In the genomic region with DNA sequence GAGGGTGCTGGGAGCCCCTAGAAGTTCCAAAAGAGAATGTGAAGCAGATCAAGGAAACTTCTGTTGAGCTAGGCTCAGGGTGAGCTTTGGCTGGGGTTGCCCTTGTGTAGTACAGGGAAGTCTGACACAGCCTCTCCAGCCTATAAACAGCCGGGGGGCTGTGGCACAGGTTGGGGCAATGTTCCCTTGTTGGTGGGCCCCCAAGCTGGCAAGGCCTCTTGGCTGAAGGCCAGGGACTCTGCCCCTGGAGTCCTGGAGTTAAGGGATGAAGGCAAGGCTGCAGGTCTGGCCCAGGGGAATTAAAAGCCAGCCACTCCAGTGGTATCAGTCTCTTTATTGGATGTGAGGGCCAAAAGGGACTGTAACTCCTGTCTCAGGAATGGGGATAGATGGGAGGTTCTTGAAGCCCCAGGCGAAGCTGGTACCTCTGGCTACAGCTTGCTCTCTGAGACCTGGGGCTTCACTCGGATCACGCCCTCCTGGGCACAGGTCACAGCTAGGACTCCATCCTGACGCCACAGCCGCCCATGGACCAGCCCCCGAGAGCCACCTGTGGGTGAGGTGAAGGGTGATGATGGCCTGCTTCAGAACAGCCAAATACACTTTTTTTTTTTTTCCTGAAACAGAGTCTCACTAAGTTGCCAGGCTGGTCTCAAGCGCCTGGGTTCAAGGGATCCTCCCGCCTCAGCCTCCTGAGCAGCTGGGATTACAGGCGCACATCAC, we compare ENCODE assay signal across 22 cellular contexts. TPM values are rescaled to one million over a fixed set of nuclear protein-coding genes. Genes with fewer than 3 reads are reported as not detected.
DNase-seq lines count a peak whose midpoint lies in the region; ATAC-seq, FAIRE-seq and TF ChIP-seq lines count a peak whose summit lies in the region.
"Had no signal": no experiment of that assay in that cellular context is flagged by ENCODE, and none has a peak within 500 bp of the region (broad histone marks: within the 10 kb centered on the region; RNA-seq: fewer than 3 reads in every experiment).

No MANE protein-coding gene starts in this region.

- H4K20me1 ChIP-seq in DOHH2 (ENCODE audit: control insufficient read depth, insufficient read depth, low read depth, low read length) (no peaks in the 10 kb centered on the region), HepG2 (ENCODE audit: insufficient read depth, low read length) (no peaks in the 10 kb centered on the region)

- 0 out of 2 replicates have a peak, but pooled peaks cover 2% of the 10 kb centered on the region for H3F3A ChIP-seq in DOHH2 (ENCODE audit: control insufficient read depth, insufficient read depth)

- intact Hi-C loops in HepG2 (cut with micrococcal nuclease; ENCODE audit: unreplicated experiment): no loop called here
- intact Hi-C loops in lower leg skin (cut with DNase I; ENCODE audit: low total_unique reads): no loop called here

- ATAC-seq in HepG2 (no peak; the same call in 1 of the 3 replicates), GM18502 (IDR thresholded peaks at IDR 0.05; ENCODE audit: poor library complexity, unreplicated experiment) (no peak), GM18505 (IDR thresholded peaks at IDR 0.05; ENCODE audit: unreplicated experiment) (no peak)
- ATAC-seq in stimulated activated naive B cell treated with anti-CD40 and anti-IgM and Interleukin-4, amounts not matched to agents 10 μg/mL and 1 μg/mL and 100 μg/mL, for 72 hours (replicated peaks): no peak

- 97% methylated on average over 10 of the region's 10 CpGs for WGBS in HepG2 (ENCODE audit: low lambda C conversion rate)
- WGBS in lower leg skin, 2 donors: 88% methylated on average over 10 of the region's 10 CpGs

- no peak for TF ChIP-seq EP300 in HepG2 (IDR thresholded peaks at IDR 0.05; ENCODE audit: low read depth in 2 of 2, low read length in 2 of 2)
- no peak for TF ChIP-seq EP300 in HepG2 (CRISPR knock-in tag; IDR thresholded peaks at IDR 0.05; ENCODE audit: borderline replicate concordance)

- H3K9ac ChIP-seq in adipocyte (ENCODE audit: low read length): peak overlapping the region; percentile 27
- no peak overlapping the region for H3K9ac ChIP-seq in HepG2 (ENCODE audit: insufficient read depth, low read depth, low read length)

- H3K36me3 Mint-ChIP-seq in stimulated activated naive B cell treated with anti-CD40 and anti-IgM and Interleukin-4, amounts not matched to agents 10 μg/mL and 1 μg/mL and 100 μg/mL, for 72 hours: peaks cover 22 to 40% of the 10 kb centered on the region in 2 donors
- peaks cover 21% of the 10 kb centered on the region for H3K36me3 Mint-ChIP-seq in activated CD4-positive, alpha-beta memory T cell treated with anti-CD3 and anti-CD28 coated beads, Interleukin-2, amount 10 ng/mL, durations not matched to agents 7 days and 5 days (ENCODE audit: low read depth)

- no peaks in the 10 kb centered on the region for H3K9me2 ChIP-seq in DOHH2 (replicated peaks; ENCODE audit: control insufficient read depth, low read length)

- H2AFZ ChIP-seq in HepG2 (ENCODE audit: low read length): no peak overlapping the region

- H3K4me1 ChIP-seq in DOHH2 (ENCODE audit: control insufficient read depth, low read length): peaks cover 20% of the 10 kb centered on the region
- H3K4me1 ChIP-seq in adipocyte (ENCODE audit: control insufficient read depth, insufficient read depth, low read length): peaks cover 40% of the 10 kb centered on the region
- peaks cover 10% of the 10 kb centered on the region for H3K4me1 ChIP-seq in HepG2 (ENCODE audit: insufficient read depth, low read length)
- H3K4me1 ChIP-seq: upper lobe of right lung had no signal

- in situ Hi-C loops in HepG2 (cut with HindIII; ENCODE audit: extremely low pct_ligation_motif_present, low pct_unique_long_range_greater_than_20kb): no loop called here

- no peak; a peak in 1 of 4 replicates for TF ChIP-seq POLR2A in HepG2 (IDR thresholded peaks at IDR 0.05; ENCODE audit: insufficient read depth in 1 of 2, low read depth in 2 of 2, low read length in 2 of 2)
- no peak for TF ChIP-seq POLR2A in lower leg skin (IDR thresholded peaks at IDR 0.05)
- TF ChIP-seq POLR2A in GM18505 (IDR thresholded peaks at IDR 0.05; ENCODE audit: borderline replicate concordance, extremely low read depth, insufficient read depth, insufficient read length): no peak

- no peak for DNase-seq in adipocyte (ENCODE audit: low read depth)
- no peak for DNase-seq in HepG2 (ENCODE audit: low spot score)
- no peak for DNase-seq in stimulated activated naive B cell treated with anti-CD40 and anti-IgM and Interleukin-4, amounts not matched to agents 10 μg/mL and 1 μg/mL and 100 μg/mL, for 72 hours
- DNase-seq in activated CD4-positive, alpha-beta memory T cell treated with anti-CD3 and anti-CD28 coated beads, Interleukin-2, amount 10 ng/mL, durations not matched to agents 7 days and 5 days: no peak
- no peak for DNase-seq in lower leg skin (ENCODE audit: low spot score in 2 of 2)
- DNase-seq: activated naive CD8-positive, alpha-beta T cell treated with anti-CD3 and anti-CD28 coated beads, Interleukin-2, amount 10 ng/mL, durations not matched to agents 7 days and 5 days; activated T-cell treated with anti-CD3 and anti-CD28 coated beads, Interleukin-2, amount 50 U/mL, for 48 hours; lower lobe of right lung; NCI-H2029; NCI-H446 treated with DMSO at 0.1 percent for 48 hours; stimulated activated CD4-positive, alpha-beta T cell treated with anti-CD3 and anti-CD28 coated beads, Interleukin-12 subunit alpha, Interleukin-12 subunit beta, amount 100 ng/mL, for 4 hours; T-helper 2 cell; upper lobe of right lung had no signal

- TF ChIP-seq CTCF in DOHH2 (IDR thresholded peaks at IDR 0.05; ENCODE audit: low read depth, low read length, poor library complexity, severe bottlenecking) (no peak), HepG2 (CRISPR knock-in tag; IDR thresholded peaks at IDR 0.05) (no peak), lower leg skin (IDR thresholded peaks at IDR 0.05) (no peak)

- no peaks in the 10 kb centered on the region for H3K27me3 Mint-ChIP-seq in stimulated activated naive B cell treated with anti-CD40 and anti-IgM and Interleukin-4, amounts not matched to agents 10 μg/mL and 1 μg/mL and 100 μg/mL, for 72 hours
- H3K27me3 Mint-ChIP-seq in activated CD4-positive, alpha-beta memory T cell treated with anti-CD3 and anti-CD28 coated beads, Interleukin-2, amount 10 ng/mL, durations not matched to agents 7 days and 5 days: no peaks in the 10 kb centered on the region
- H3K27me3 Mint-ChIP-seq: activated naive CD8-positive, alpha-beta T cell treated with anti-CD3 and anti-CD28 coated beads, Interleukin-2, amount 10 ng/mL, durations not matched to agents 7 days and 5 days; progenitor cell of endocrine pancreas had no signal

- no peaks in the 10 kb centered on the region for H3K9me3 ChIP-seq in DOHH2 (ENCODE audit: control insufficient read depth, insufficient read depth, low read length)
- H3K9me3 ChIP-seq in adipocyte (ENCODE audit: control insufficient read depth, low read length): no peaks in the 10 kb centered on the region
- H3K9me3 ChIP-seq in HepG2 (ENCODE audit: low read length): no peaks in the 10 kb centered on the region
- H3K9me3 ChIP-seq: lower lobe of right lung, upper lobe of right lung had no signal

- no peaks in the 10 kb centered on the region for H3K9me3 Mint-ChIP-seq in stimulated activated naive B cell treated with anti-CD40 and anti-IgM and Interleukin-4, amounts not matched to agents 10 μg/mL and 1 μg/mL and 100 μg/mL, for 72 hours
- no peaks in the 10 kb centered on the region for H3K9me3 Mint-ChIP-seq in activated CD4-positive, alpha-beta memory T cell treated with anti-CD3 and anti-CD28 coated beads, Interleukin-2, amount 10 ng/mL, durations not matched to agents 7 days and 5 days
- H3K9me3 Mint-ChIP-seq: activated naive CD8-positive, alpha-beta T cell treated with anti-CD3 and anti-CD28 coated beads, Interleukin-2, amount 10 ng/mL, durations not matched to agents 7 days and 5 days; nephron had no signal

- peaks cover 24% of the 10 kb centered on the region for H3K36me3 ChIP-seq in DOHH2 (ENCODE audit: control insufficient read depth, low read length)
- H3K36me3 ChIP-seq in adipocyte (ENCODE audit: control insufficient read depth, insufficient read depth, low read length, severe bottlenecking): peaks cover 78% of the 10 kb centered on the region
- H3K36me3 ChIP-seq in HepG2 (replicated peaks in 1 of 2; ENCODE audit: control insufficient read depth in 1 of 2, insufficient read depth in 2 of 2, low read length in 2 of 2): peaks cover 18 to 48% of the 10 kb centered on the region in 2 experiments

- FAIRE-seq in HepG2 (lab: Jason Lieb, UNC): no peak
- FAIRE-seq: bronchial epithelial cell, H54 had no signal

- CTCF ChIA-PET in HepG2 (lab: Yijun Ruan, JAX; ENCODE audit: low intra/inter-chr PET ratio, low total read pairs): no interaction called here
- CTCF ChIA-PET in activated CD4-positive, alpha-beta memory T cell treated with anti-CD3 and anti-CD28 coated beads, Interleukin-2, amount 10 ng/mL, durations not matched to agents 7 days and 5 days (lab: Charles Lee): no interaction called here

- H3K4me2 ChIP-seq in DOHH2 (ENCODE audit: low read length) (peak overlapping the region; percentile 65), HepG2 (ENCODE audit: low read depth, low read length) (no peak overlapping the region)

- BruUV-seq in HepG2 (replicated peaks; lab: Mats Ljungman, UMichigan): no TSS peak

- H3K4me1 Mint-ChIP-seq in stimulated activated naive B cell treated with anti-CD40 and anti-IgM and Interleukin-4, amounts not matched to agents 10 μg/mL and 1 μg/mL and 100 μg/mL, for 72 hours: peaks cover 16 to 26% of the 10 kb centered on the region in 2 donors
- peaks cover 2% of the 10 kb centered on the region for H3K4me1 Mint-ChIP-seq in activated CD4-positive, alpha-beta memory T cell treated with anti-CD3 and anti-CD28 coated beads, Interleukin-2, amount 10 ng/mL, durations not matched to agents 7 days and 5 days
- H3K4me1 Mint-ChIP-seq: activated naive CD8-positive, alpha-beta T cell treated with anti-CD3 and anti-CD28 coated beads, Interleukin-2, amount 10 ng/mL, durations not matched to agents 7 days and 5 days had no signal

- no peak for TF ChIP-seq RAD21 in HepG2 (CRISPR knock-in tag; IDR thresholded peaks at IDR 0.05)

- H3K79me2 ChIP-seq in DOHH2 (ENCODE audit: control insufficient read depth, low read length) (no peaks in the 10 kb centered on the region), HepG2 (ENCODE audit: insufficient read depth, low read length) (no peaks in the 10 kb centered on the region)

- POLR2A ChIA-PET in HepG2 (lab: Yijun Ruan, JAX): interaction anchor here (0.6 to 2.0 kb wide), 9 partner anchors 8 to 128 kb away, joined by 3 to 12 read pairs (median 5); partner anchors contain the start of genes ACOT8, SNX21 and ZSWIM3
- POLR2A ChIA-PET in activated CD4-positive, alpha-beta memory T cell treated with anti-CD3 and anti-CD28 coated beads, Interleukin-2, amount 10 ng/mL, durations not matched to agents 7 days and 5 days (lab: Charles Lee): interaction anchor here (1.0 to 1.4 kb wide), 2 partner anchors 9 to 39 kb away, joined by 3 read pairs; partner anchors contain the start of gene ZSWIM1

- H3K27me3 ChIP-seq in DOHH2 (ENCODE audit: control insufficient read depth, low read length) (no peaks in the 10 kb centered on the region), adipocyte (replicated peaks; ENCODE audit: control insufficient read depth, insufficient read depth, low read length) (no peaks in the 10 kb centered on the region), HepG2 (ENCODE audit: control insufficient read depth in 1 of 2, insufficient read depth in 2 of 2, low read length in 2 of 2) (no peaks in the 10 kb centered on the region)
- H3K27me3 ChIP-seq: upper lobe of right lung had no signal

- peak overlapping the region; percentile 73 for H3K27ac Mint-ChIP-seq in stimulated activated naive B cell treated with anti-CD40 and anti-IgM and Interleukin-4, amounts not matched to agents 10 μg/mL and 1 μg/mL and 100 μg/mL, for 72 hours
- H3K27ac Mint-ChIP-seq in activated CD4-positive, alpha-beta memory T cell treated with anti-CD3 and anti-CD28 coated beads, Interleukin-2, amount 10 ng/mL, durations not matched to agents 7 days and 5 days: no peak overlapping the region
- H3K27ac Mint-ChIP-seq: activated naive CD8-positive, alpha-beta T cell treated with anti-CD3 and anti-CD28 coated beads, Interleukin-2, amount 10 ng/mL, durations not matched to agents 7 days and 5 days; progenitor cell of endocrine pancreas had no signal

- H3K27ac ChIP-seq in DOHH2 (ENCODE audit: low read depth, low read length) (peak overlapping the region; percentile 75), HepG2 (ENCODE audit: extremely low read length, insufficient read depth, low read length) (no peak overlapping the region)
- H3K27ac ChIP-seq: lower lobe of right lung, upper lobe of right lung had no signal

- H3K4me3 ChIP-seq in DOHH2 (ENCODE audit: low read length) (peak overlapping the region; percentile 45), adipocyte (ENCODE audit: low read length) (no peak overlapping the region), HepG2 (replicated peaks in 1 of 3; ENCODE audit: insufficient read depth in 1 of 3, low read depth in 2 of 3, low read length in 3 of 3) (no peak overlapping the region), lower leg skin (ENCODE audit: low read depth, poor library complexity, severe bottlenecking) (no peak overlapping the region)
- H3K4me3 ChIP-seq: lower lobe of right lung, upper lobe of right lung had no signal

- H3K4me3 Mint-ChIP-seq in stimulated activated naive B cell treated with anti-CD40 and anti-IgM and Interleukin-4, amounts not matched to agents 10 μg/mL and 1 μg/mL and 100 μg/mL, for 72 hours: peak overlapping the region in 1 of 2 donors; percentile 25
- no peak overlapping the region for H3K4me3 Mint-ChIP-seq in activated CD4-positive, alpha-beta memory T cell treated with anti-CD3 and anti-CD28 coated beads, Interleukin-2, amount 10 ng/mL, durations not matched to agents 7 days and 5 days
- H3K4me3 Mint-ChIP-seq: activated naive CD8-positive, alpha-beta T cell treated with anti-CD3 and anti-CD28 coated beads, Interleukin-2, amount 10 ng/mL, durations not matched to agents 7 days and 5 days; nephron had no signal

RNA-seq across cellular contexts. Expression of gene SNX21, which starts 8.0 kb away (rescaled TPM):
- total RNA-seq in HepG2 (2016; rRNA removed; fragmentation: Illumina TruSeq; extraction: Trizol) (9.3 and 12.8 TPM in 2 replicates), lower leg skin (100 to 1,000 TPM; 159 to 236 (median 203) TPM)
- 3.2 and 4.1 TPM in 2 replicates for total RNA-seq in HepG2 (2016; cell fraction: cytosol; rRNA removed; fragmentation: Illumina TruSeq; extraction: Trizol; ENCODE audit: low read depth)
- 8.3 and 13.1 TPM in 2 replicates for total RNA-seq in HepG2 (2016; cell fraction: insoluble cytoplasmic fraction; rRNA removed; fragmentation: Illumina TruSeq; extraction: Trizol)
- total RNA-seq in HepG2 (2016; cell fraction: membrane; rRNA removed; fragmentation: Illumina TruSeq; extraction: Trizol): 8.2 and 11.5 TPM in 2 replicates
- 8.8 and 9.6 TPM in 2 replicates for total RNA-seq in HepG2 (2016; cell fraction: nucleus; rRNA removed; fragmentation: Illumina TruSeq; extraction: Trizol)
- polyA plus RNA-seq in HepG2 (2011; rRNA removed): 7.7 and 9.3 TPM in 2 replicates
- 5.3 and 8.0 TPM in 2 replicates for polyA plus RNA-seq in HepG2 (2011; cell fraction: cytosol; rRNA removed)
- 19.8 and 23.5 TPM in 2 replicates for polyA plus RNA-seq in HepG2 (2011; cell fraction: nucleus; rRNA removed)
- polyA plus RNA-seq in HepG2 (2012): 2.8 and 3.5 TPM in 2 replicates
- polyA plus RNA-seq in HepG2 (2016; cell fraction: cytosol; fragmentation: Illumina TruSeq; extraction: Trizol; ENCODE audit: low read depth): 3.6 and 3.9 TPM in 2 replicates
- polyA plus RNA-seq in HepG2 (2016; cell fraction: insoluble cytoplasmic fraction; fragmentation: Illumina TruSeq; extraction: Trizol; ENCODE audit: low read depth): 9.9 and 11.5 TPM in 2 replicates
- 7.4 and 8.6 TPM in 2 replicates for polyA plus RNA-seq in HepG2 (2016; cell fraction: membrane; fragmentation: Illumina TruSeq; extraction: Trizol; ENCODE audit: low read depth)
- 12.4 and 16.9 TPM in 2 replicates for polyA plus RNA-seq in HepG2 (2016; cell fraction: nucleus; fragmentation: Illumina TruSeq; extraction: Trizol; ENCODE audit: insufficient read depth, low read depth)
- 4.7 and 14.9 TPM in 2 replicates for polyA minus RNA-seq in HepG2 (2011; rRNA and poly(A)+ RNA removed; ENCODE audit: low replicate concordance)
- 5.2 and 5.3 TPM in 2 replicates for polyA minus RNA-seq in HepG2 (2011; cell fraction: cytosol; rRNA and poly(A)+ RNA removed)
- 13.4 and 17.7 TPM in 2 replicates for polyA minus RNA-seq in HepG2 (2011; cell fraction: nucleus; rRNA and poly(A)+ RNA removed)
- 1 to 10 TPM in 1 of 2 experiments, under 1 TPM in 1; 0.91 to 1.6 TPM for total RNA-seq in activated CD4-positive, alpha-beta memory T cell treated with anti-CD3 and anti-CD28 coated beads, Interleukin-2, amount 10 ng/mL, durations not matched to agents 7 days and 5 days

RNA-seq across cellular contexts. Expression of gene TNNC2, which starts 14.5 kb away (rescaled TPM):
- total RNA-seq in HepG2 (2016; rRNA removed; fragmentation: Illumina TruSeq; extraction: Trizol) (4.7 and 7.1 TPM in 2 replicates), lower leg skin (10 to 100 TPM in 1 of 4 donors, 1 to 10 TPM in 2, not detected in 1; 1.4 to 10.7 (median 2.6) TPM)
- 1.9 TPM in 2 replicates for total RNA-seq in HepG2 (2016; cell fraction: cytosol; rRNA removed; fragmentation: Illumina TruSeq; extraction: Trizol; ENCODE audit: low read depth)
- 3.9 and 7.3 TPM in 2 replicates for total RNA-seq in HepG2 (2016; cell fraction: insoluble cytoplasmic fraction; rRNA removed; fragmentation: Illumina TruSeq; extraction: Trizol)
- total RNA-seq in HepG2 (2016; cell fraction: membrane; rRNA removed; fragmentation: Illumina TruSeq; extraction: Trizol): 1.4 and 2.9 TPM in 2 replicates
- 0.78 and 1.0 TPM in 2 replicates for total RNA-seq in HepG2 (2016; cell fraction: nucleus; rRNA removed; fragmentation: Illumina TruSeq; extraction: Trizol)
- 1.8 and 2.5 TPM in 2 replicates for polyA plus RNA-seq in HepG2 (2011; rRNA removed)
- polyA plus RNA-seq in HepG2 (2011; cell fraction: cytosol; rRNA removed): 4.6 and 5.7 TPM in 2 replicates
- 1.7 and 1.9 TPM in 2 replicates for polyA plus RNA-seq in HepG2 (2011; cell fraction: nucleus; rRNA removed)
- 2.2 and 3.6 TPM in 2 replicates for polyA plus RNA-seq in HepG2 (2012)
- polyA plus RNA-seq in HepG2 (2016; cell fraction: cytosol; fragmentation: Illumina TruSeq; extraction: Trizol; ENCODE audit: low read depth): 1.7 and 2.4 TPM in 2 replicates
- 8.8 and 10.1 TPM in 2 replicates for polyA plus RNA-seq in HepG2 (2016; cell fraction: insoluble cytoplasmic fraction; fragmentation: Illumina TruSeq; extraction: Trizol; ENCODE audit: low read depth)
- 1.5 and 1.8 TPM in 2 replicates for polyA plus RNA-seq in HepG2 (2016; cell fraction: membrane; fragmentation: Illumina TruSeq; extraction: Trizol; ENCODE audit: low read depth)
- polyA plus RNA-seq in HepG2 (2016; cell fraction: nucleus; fragmentation: Illumina TruSeq; extraction: Trizol; ENCODE audit: insufficient read depth, low read depth): 3.3 and 3.6 TPM in 2 replicates
- 1.7 and 2.9 TPM in 2 replicates for polyA minus RNA-seq in HepG2 (2011; rRNA and poly(A)+ RNA removed; ENCODE audit: low replicate concordance)
- 1.3 TPM in 1 of 2 replicates, not detected in the other for polyA minus RNA-seq in HepG2 (2011; cell fraction: cytosol; rRNA and poly(A)+ RNA removed)
- polyA minus RNA-seq in HepG2 (2011; cell fraction: nucleus; rRNA and poly(A)+ RNA removed): 1.3 and 1.7 TPM in 2 replicates
- total RNA-seq in activated CD4-positive, alpha-beta memory T cell treated with anti-CD3 and anti-CD28 coated beads, Interleukin-2, amount 10 ng/mL, durations not matched to agents 7 days and 5 days: not detected
- total RNA-seq: activated naive CD8-positive, alpha-beta T cell treated with anti-CD3 and anti-CD28 coated beads, Interleukin-2, amount 10 ng/mL, durations not matched to agents 7 days and 5 days; bronchial epithelial cell; epithelial cell of proximal tubule; glomerular endothelial cell; lower lobe of right lung; progenitor cell of endocrine pancreas had no signal

RNA-seq across cellular contexts. Expression of gene ACOT8, which starts 15.6 kb away (rescaled TPM):
- total RNA-seq in HepG2 (2016; rRNA removed; fragmentation: Illumina TruSeq; extraction: Trizol) (31.4 and 39.1 TPM in 2 replicates), lower leg skin (10 to 100 TPM; 57.6 to 84.9 (median 61.4) TPM)
- 13.6 and 16.0 TPM in 2 replicates for total RNA-seq in HepG2 (2016; cell fraction: cytosol; rRNA removed; fragmentation: Illumina TruSeq; extraction: Trizol; ENCODE audit: low read depth)
- 30.3 and 38.0 TPM in 2 replicates for total RNA-seq in HepG2 (2016; cell fraction: insoluble cytoplasmic fraction; rRNA removed; fragmentation: Illumina TruSeq; extraction: Trizol)
- 19.0 and 20.4 TPM in 2 replicates for total RNA-seq in HepG2 (2016; cell fraction: membrane; rRNA removed; fragmentation: Illumina TruSeq; extraction: Trizol)
- total RNA-seq in HepG2 (2016; cell fraction: nucleus; rRNA removed; fragmentation: Illumina TruSeq; extraction: Trizol): 17.7 and 20.1 TPM in 2 replicates
- polyA plus RNA-seq in HepG2 (2011; rRNA removed): 45.5 and 54.4 TPM in 2 replicates
- polyA plus RNA-seq in HepG2 (2011; cell fraction: cytosol; rRNA removed): 50.4 and 73.4 TPM in 2 replicates
- 70.1 and 71.8 TPM in 2 replicates for polyA plus RNA-seq in HepG2 (2011; cell fraction: nucleus; rRNA removed)
- polyA plus RNA-seq in HepG2 (2012): 16.3 and 20.3 TPM in 2 replicates
- 11.4 and 13.6 TPM in 2 replicates for polyA plus RNA-seq in HepG2 (2016; cell fraction: cytosol; fragmentation: Illumina TruSeq; extraction: Trizol; ENCODE audit: low read depth)
- polyA plus RNA-seq in HepG2 (2016; cell fraction: insoluble cytoplasmic fraction; fragmentation: Illumina TruSeq; extraction: Trizol; ENCODE audit: low read depth): 33.1 and 35.2 TPM in 2 replicates
- polyA plus RNA-seq in HepG2 (2016; cell fraction: membrane; fragmentation: Illumina TruSeq; extraction: Trizol; ENCODE audit: low read depth): 13.3 and 16.5 TPM in 2 replicates
- polyA plus RNA-seq in HepG2 (2016; cell fraction: nucleus; fragmentation: Illumina TruSeq; extraction: Trizol; ENCODE audit: insufficient read depth, low read depth): 27.1 and 29.1 TPM in 2 replicates
- 60.4 and 71.0 TPM in 2 replicates for polyA minus RNA-seq in HepG2 (2011; rRNA and poly(A)+ RNA removed; ENCODE audit: low replicate concordance)
- 13.3 and 13.7 TPM in 2 replicates for polyA minus RNA-seq in HepG2 (2011; cell fraction: cytosol; rRNA and poly(A)+ RNA removed)
- polyA minus RNA-seq in HepG2 (2011; cell fraction: nucleus; rRNA and poly(A)+ RNA removed): 30.1 and 36.4 TPM in 2 replicates
- total RNA-seq in activated CD4-positive, alpha-beta memory T cell treated with anti-CD3 and anti-CD28 coated beads, Interleukin-2, amount 10 ng/mL, durations not matched to agents 7 days and 5 days: 10 to 100 TPM; 36.0 to 36.5 TPM

RNA-seq across cellular contexts. Expression of gene ZSWIM3, which starts 15.8 kb away (rescaled TPM):
- total RNA-seq in HepG2 (2016; rRNA removed; fragmentation: Illumina TruSeq; extraction: Trizol): 5.8 and 7.3 TPM in 2 replicates
- 0.81 and 1.2 TPM in 2 replicates for total RNA-seq in HepG2 (2016; cell fraction: cytosol; rRNA removed; fragmentation: Illumina TruSeq; extraction: Trizol; ENCODE audit: low read depth)
- 5.4 and 6.5 TPM in 2 replicates for total RNA-seq in HepG2 (2016; cell fraction: insoluble cytoplasmic fraction; rRNA removed; fragmentation: Illumina TruSeq; extraction: Trizol)
- 2.4 and 2.6 TPM in 2 replicates for total RNA-seq in HepG2 (2016; cell fraction: membrane; rRNA removed; fragmentation: Illumina TruSeq; extraction: Trizol)
- total RNA-seq in HepG2 (2016; cell fraction: nucleus; rRNA removed; fragmentation: Illumina TruSeq; extraction: Trizol): 3.2 and 3.8 TPM in 2 replicates
- 5.2 and 7.1 TPM in 2 replicates for polyA plus RNA-seq in HepG2 (2011; rRNA removed)
- 5.2 and 6.1 TPM in 2 replicates for polyA plus RNA-seq in HepG2 (2011; cell fraction: cytosol; rRNA removed)
- 3.7 and 5.1 TPM in 2 replicates for polyA plus RNA-seq in HepG2 (2011; cell fraction: nucleus; rRNA removed)
- 3.8 and 4.3 TPM in 2 replicates for polyA plus RNA-seq in HepG2 (2012)
- 0.27 and 0.34 TPM in 2 replicates for polyA plus RNA-seq in HepG2 (2016; cell fraction: cytosol; fragmentation: Illumina TruSeq; extraction: Trizol; ENCODE audit: low read depth)
- 3.5 and 4.2 TPM in 2 replicates for polyA plus RNA-seq in HepG2 (2016; cell fraction: insoluble cytoplasmic fraction; fragmentation: Illumina TruSeq; extraction: Trizol; ENCODE audit: low read depth)
- polyA plus RNA-seq in HepG2 (2016; cell fraction: membrane; fragmentation: Illumina TruSeq; extraction: Trizol; ENCODE audit: low read depth): 0.60 and 1.0 TPM in 2 replicates
- 4.9 and 5.3 TPM in 2 replicates for polyA plus RNA-seq in HepG2 (2016; cell fraction: nucleus; fragmentation: Illumina TruSeq; extraction: Trizol; ENCODE audit: insufficient read depth, low read depth)
- 18.3 and 18.9 TPM in 2 replicates for polyA minus RNA-seq in HepG2 (2011; rRNA and poly(A)+ RNA removed; ENCODE audit: low replicate concordance)
- 6.0 and 8.8 TPM in 2 replicates for polyA minus RNA-seq in HepG2 (2011; cell fraction: cytosol; rRNA and poly(A)+ RNA removed)
- 3.6 and 5.2 TPM in 2 replicates for polyA minus RNA-seq in HepG2 (2011; cell fraction: nucleus; rRNA and poly(A)+ RNA removed)
- total RNA-seq in activated CD4-positive, alpha-beta memory T cell treated with anti-CD3 and anti-CD28 coated beads, Interleukin-2, amount 10 ng/mL, durations not matched to agents 7 days and 5 days: 1 to 10 TPM; 5.5 to 5.7 TPM
- total RNA-seq in lower leg skin: 1 to 10 TPM; 3.7 to 4.6 (median 4.0) TPM

RNA-seq across cellular contexts. Expression of gene UBE2C, which starts 29.1 kb away (rescaled TPM):
- 123 and 139 TPM in 2 replicates for total RNA-seq in HepG2 (2016; rRNA removed; fragmentation: Illumina TruSeq; extraction: Trizol)
- 108 and 125 TPM in 2 replicates for total RNA-seq in HepG2 (2016; cell fraction: cytosol; rRNA removed; fragmentation: Illumina TruSeq; extraction: Trizol; ENCODE audit: low read depth)
- total RNA-seq in HepG2 (2016; cell fraction: insoluble cytoplasmic fraction; rRNA removed; fragmentation: Illumina TruSeq; extraction: Trizol): 118 and 139 TPM in 2 replicates
- 79.5 and 81.6 TPM in 2 replicates for total RNA-seq in HepG2 (2016; cell fraction: membrane; rRNA removed; fragmentation: Illumina TruSeq; extraction: Trizol)
- total RNA-seq in HepG2 (2016; cell fraction: nucleus; rRNA removed; fragmentation: Illumina TruSeq; extraction: Trizol): 34.2 and 41.5 TPM in 2 replicates
- polyA plus RNA-seq in HepG2 (2011; rRNA removed): 58.6 and 100 TPM in 2 replicates
- polyA plus RNA-seq in HepG2 (2011; cell fraction: cytosol; rRNA removed): 63.8 and 96.2 TPM in 2 replicates
- polyA plus RNA-seq in HepG2 (2011; cell fraction: nucleus; rRNA removed): 29.8 and 37.6 TPM in 2 replicates
- 47.4 and 65.0 TPM in 2 replicates for polyA plus RNA-seq in HepG2 (2012)
- 79.9 and 83.0 TPM in 2 replicates for polyA plus RNA-seq in HepG2 (2016; cell fraction: cytosol; fragmentation: Illumina TruSeq; extraction: Trizol; ENCODE audit: low read depth)
- 212 and 226 TPM in 2 replicates for polyA plus RNA-seq in HepG2 (2016; cell fraction: insoluble cytoplasmic fraction; fragmentation: Illumina TruSeq; extraction: Trizol; ENCODE audit: low read depth)
- 72.2 and 74.7 TPM in 2 replicates for polyA plus RNA-seq in HepG2 (2016; cell fraction: membrane; fragmentation: Illumina TruSeq; extraction: Trizol; ENCODE audit: low read depth)
- 105 and 106 TPM in 2 replicates for polyA plus RNA-seq in HepG2 (2016; cell fraction: nucleus; fragmentation: Illumina TruSeq; extraction: Trizol; ENCODE audit: insufficient read depth, low read depth)
- 49.8 and 263 TPM in 2 replicates for polyA minus RNA-seq in HepG2 (2011; rRNA and poly(A)+ RNA removed; ENCODE audit: low replicate concordance)
- 28.6 and 38.5 TPM in 2 replicates for polyA minus RNA-seq in HepG2 (2011; cell fraction: cytosol; rRNA and poly(A)+ RNA removed)
- 13.6 and 17.3 TPM in 2 replicates for polyA minus RNA-seq in HepG2 (2011; cell fraction: nucleus; rRNA and poly(A)+ RNA removed)
- total RNA-seq in activated CD4-positive, alpha-beta memory T cell treated with anti-CD3 and anti-CD28 coated beads, Interleukin-2, amount 10 ng/mL, durations not matched to agents 7 days and 5 days: 100 to 1,000 TPM; 170 to 184 TPM
- 10 to 100 TPM in 2 of 4 donors, 1 to 10 TPM in 2; 1.1 to 24.1 (median 10.2) TPM for total RNA-seq in lower leg skin

Comparison
In these comparisons a context has a peak if more than half of its experiments do, and no peak if none do; other contexts are left out.
1. RNA of gene SNX21, which starts 8.0 kb away (total RNA-seq): 159 to 236 TPM in lower leg skin; 3.2 to 13.1 TPM in HepG2 and 0.91 to 1.6 TPM in activated CD4-positive, alpha-beta memory T cell treated with anti-CD3 and anti-CD28 coated beads, Interleukin-2, amount 10 ng/mL, durations not matched to agents 7 days and 5 days; every median in the first group is over 10 times any median in the second.